In genomic region chr5:77211691-77212047, GRCh38 we compare ENCODE assay signal across 3 cellular contexts.
TF ChIP-seq lines count a peak whose summit lies in the region.

No MANE protein-coding gene starts in this region.

TF ChIP-seq in GM23338, 12 proteins besides CTCF, POLR2A, EP300 and RAD21:
- TF ChIP-seq JUNB (IDR thresholded peaks at IDR 0.05; ENCODE audit: unreplicated experiment) (no peak), ZNF462 (CRISPR knock-in tag; IDR thresholded peaks at IDR 0.05) (no peak), NANOG (IDR thresholded peaks at IDR 0.05; ENCODE audit: borderline replicate concordance) (no peak), STAT1 (IDR thresholded peaks at IDR 0.05; ENCODE audit: unreplicated experiment) (no peak)

TF ChIP-seq in SK-N-SH treated with all-trans-retinoic acid at 6 μM for 48 hours, 23 proteins besides CTCF, POLR2A, EP300 and RAD21:
- TF ChIP-seq PATZ1 (CRISPR knock-in tag; IDR thresholded peaks at IDR 0.05; ENCODE audit: borderline replicate concordance) (no peak), SNAI2 (CRISPR knock-in tag; IDR thresholded peaks at IDR 0.05) (no peak), PPARA (CRISPR knock-in tag; IDR thresholded peaks at IDR 0.05; ENCODE audit: borderline replicate concordance) (no peak)
- TF ChIP-seq, protein P1, sequence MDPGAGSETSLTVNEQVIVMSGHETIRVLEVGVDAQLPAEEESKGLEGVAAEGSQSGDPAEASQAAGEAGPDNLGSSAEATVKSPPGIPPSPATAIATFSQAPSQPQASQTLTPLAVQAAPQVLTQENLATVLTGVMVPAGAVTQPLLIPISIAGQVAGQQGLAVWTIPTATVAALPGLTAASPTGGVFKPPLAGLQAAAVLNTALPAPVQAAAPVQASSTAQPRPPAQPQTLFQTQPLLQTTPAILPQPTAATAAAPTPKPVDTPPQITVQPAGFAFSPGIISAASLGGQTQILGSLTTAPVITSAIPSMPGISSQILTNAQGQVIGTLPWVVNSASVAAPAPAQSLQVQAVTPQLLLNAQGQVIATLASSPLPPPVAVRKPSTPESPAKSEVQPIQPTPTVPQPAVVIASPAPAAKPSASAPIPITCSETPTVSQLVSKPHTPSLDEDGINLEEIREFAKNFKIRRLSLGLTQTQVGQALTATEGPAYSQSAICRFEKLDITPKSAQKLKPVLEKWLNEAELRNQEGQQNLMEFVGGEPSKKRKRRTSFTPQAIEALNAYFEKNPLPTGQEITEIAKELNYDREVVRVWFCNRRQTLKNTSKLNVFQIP (CRISPR knock-in tag; IDR thresholded peaks at IDR 0.05; ENCODE audit: borderline replicate concordance, low read depth) = no peak

TF ChIP-seq in HepG2, 621 proteins besides CTCF, POLR2A, EP300 and RAD21:
- TF ChIP-seq STAT5B (CRISPR knock-in tag; IDR thresholded peaks at IDR 0.05) = no peak
- TF ChIP-seq, protein P2, sequence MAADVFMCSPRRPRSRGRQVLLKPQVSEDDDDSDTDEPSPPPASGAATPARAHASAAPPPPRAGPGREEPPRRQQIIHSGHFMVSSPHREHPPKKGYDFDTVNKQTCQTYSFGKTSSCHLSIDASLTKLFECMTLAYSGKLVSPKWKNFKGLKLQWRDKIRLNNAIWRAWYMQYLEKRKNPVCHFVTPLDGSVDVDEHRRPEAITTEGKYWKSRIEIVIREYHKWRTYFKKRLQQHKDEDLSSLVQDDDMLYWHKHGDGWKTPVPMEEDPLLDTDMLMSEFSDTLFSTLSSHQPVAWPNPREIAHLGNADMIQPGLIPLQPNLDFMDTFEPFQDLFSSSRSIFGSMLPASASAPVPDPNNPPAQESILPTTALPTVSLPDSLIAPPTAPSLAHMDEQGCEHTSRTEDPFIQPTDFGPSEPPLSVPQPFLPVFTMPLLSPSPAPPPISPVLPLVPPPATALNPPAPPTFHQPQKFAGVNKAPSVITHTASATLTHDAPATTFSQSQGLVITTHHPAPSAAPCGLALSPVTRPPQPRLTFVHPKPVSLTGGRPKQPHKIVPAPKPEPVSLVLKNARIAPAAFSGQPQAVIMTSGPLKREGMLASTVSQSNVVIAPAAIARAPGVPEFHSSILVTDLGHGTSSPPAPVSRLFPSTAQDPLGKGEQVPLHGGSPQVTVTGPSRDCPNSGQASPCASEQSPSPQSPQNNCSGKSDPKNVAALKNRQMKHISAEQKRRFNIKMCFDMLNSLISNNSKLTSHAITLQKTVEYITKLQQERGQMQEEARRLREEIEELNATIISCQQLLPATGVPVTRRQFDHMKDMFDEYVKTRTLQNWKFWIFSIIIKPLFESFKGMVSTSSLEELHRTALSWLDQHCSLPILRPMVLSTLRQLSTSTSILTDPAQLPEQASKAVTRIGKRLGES (CRISPR knock-in tag; IDR thresholded peaks at IDR 0.05; ENCODE audit: borderline replicate concordance) = no peak
- TF ChIP-seq PRDM10 (CRISPR knock-in tag; IDR thresholded peaks at IDR 0.05; ENCODE audit: low read depth) = no peak
- no peak for TF ChIP-seq ZNF672 (CRISPR knock-in tag; IDR thresholded peaks at IDR 0.05)
- TF ChIP-seq MZF1 (CRISPR knock-in tag; IDR thresholded peaks at IDR 0.05; ENCODE audit: borderline replicate concordance) = no peak
- no peak for TF ChIP-seq PCBP1 (IDR thresholded peaks at IDR 0.05; ENCODE audit: borderline replicate concordance, low read depth, low read length)
- TF ChIP-seq, protein P3, sequence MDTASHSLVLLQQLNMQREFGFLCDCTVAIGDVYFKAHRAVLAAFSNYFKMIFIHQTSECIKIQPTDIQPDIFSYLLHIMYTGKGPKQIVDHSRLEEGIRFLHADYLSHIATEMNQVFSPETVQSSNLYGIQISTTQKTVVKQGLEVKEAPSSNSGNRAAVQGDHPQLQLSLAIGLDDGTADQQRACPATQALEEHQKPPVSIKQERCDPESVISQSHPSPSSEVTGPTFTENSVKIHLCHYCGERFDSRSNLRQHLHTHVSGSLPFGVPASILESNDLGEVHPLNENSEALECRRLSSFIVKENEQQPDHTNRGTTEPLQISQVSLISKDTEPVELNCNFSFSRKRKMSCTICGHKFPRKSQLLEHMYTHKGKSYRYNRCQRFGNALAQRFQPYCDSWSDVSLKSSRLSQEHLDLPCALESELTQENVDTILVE (CRISPR knock-in tag; IDR thresholded peaks at IDR 0.05) = no peak
